Comparison of ENCODE assay signal across 9 cellular contexts in genomic region chr9:35518981-35519679, GRCh38. TPM values are rescaled to one million over a fixed set of nuclear protein-coding genes. Genes with fewer than 3 reads are reported as not detected.
DNase-seq lines count a peak whose midpoint lies in the region; ATAC-seq and TF ChIP-seq lines count a peak whose summit lies in the region.
"Had no signal": no experiment of that assay in that cellular context is flagged by ENCODE, and none has a peak within 500 bp of the region (broad histone marks: within the 10 kb centered on the region; RNA-seq: fewer than 3 reads in every experiment).

No MANE protein-coding gene starts in this region.

- H3K9me3 ChIP-seq in MG63 (no peaks in the 10 kb centered on the region), duodenal mucosa (ENCODE audit: control insufficient read depth in 1 of 2, low read length in 2 of 2) (no peaks in the 10 kb centered on the region), thyroid gland (no peaks in the 10 kb centered on the region)

- no peaks in the 10 kb centered on the region for H3K36me3 Mint-ChIP-seq in natural killer cell treated with Interleukin-12 subunit alpha and Interleukin-12 subunit beta and Interleukin-15 and Interleukin-18, amount 100 ng/mL, for 72 hours

- peak overlapping the region in 1 of 2 donors; percentile 47 for H3K27ac Mint-ChIP-seq in natural killer cell treated with Interleukin-12 subunit alpha and Interleukin-12 subunit beta and Interleukin-15 and Interleukin-18, amount 100 ng/mL, for 72 hours

- TF ChIP-seq CTCF in thyroid gland (IDR thresholded peaks at IDR 0.05) = no peak

- H3K36me3 ChIP-seq in MG63 (peaks cover 61% of the 10 kb centered on the region), duodenal mucosa (ENCODE audit: control insufficient read depth in 1 of 2, insufficient read depth in 2 of 2, low read length in 2 of 2) (no peaks in the 10 kb centered on the region), thyroid gland (no peaks in the 10 kb centered on the region)

- peak; percentile 89 for DNase-seq in MG63
- DNase-seq in lung microvascular endothelial cell (ENCODE audit: low read depth in 2 of 2) = peak; percentile 37 to 55
- peak in 1 of 2 donors; percentile 41 for DNase-seq in thyroid gland
- DNase-seq in NCI-H524 (lab: John Stamatoyannopoulos, UW) = no peak
- DNase-seq in DMS53 (lab: John Stamatoyannopoulos, UW) = no peak
- no peak for DNase-seq in activated CD8-positive, alpha-beta memory T cell treated with anti-CD3 and anti-CD28 coated beads for 24 hours
- no peak for DNase-seq in natural killer cell treated with Interleukin-12 subunit alpha and Interleukin-12 subunit beta and Interleukin-15 and Interleukin-18, amount 100 ng/mL, for 72 hours (ENCODE audit: low spot score)
- DNase-seq: activated CD8-positive, alpha-beta memory T cell treated with anti-CD3 and anti-CD28 coated beads, Interleukin-2, amount 50 U/mL, for 48 hours had no signal

- peaks cover 15% of the 10 kb centered on the region in 2 donors for H3K4me1 ChIP-seq in duodenal mucosa (ENCODE audit: control insufficient read depth in 1 of 2, insufficient read depth in 2 of 2, low read length in 2 of 2)
- H3K4me1 ChIP-seq in thyroid gland = peaks cover 74 to 84% of the 10 kb centered on the region in 2 donors

- H3K4me1 Mint-ChIP-seq in natural killer cell treated with Interleukin-12 subunit alpha and Interleukin-12 subunit beta and Interleukin-15 and Interleukin-18, amount 100 ng/mL, for 72 hours (ENCODE audit: low read depth in 2 of 2) = no peaks in the 10 kb centered on the region

- 30 to 43% methylated on average over 5 of the region's 5 CpGs for WGBS in thyroid gland, 2 donors

- no peak for ATAC-seq in natural killer cell treated with Interleukin-12 subunit alpha and Interleukin-12 subunit beta and Interleukin-15 and Interleukin-18, amount 100 ng/mL, for 72 hours

- peak in 1 of 2 donors; percentile 52 for TF ChIP-seq POLR2A in thyroid gland (IDR thresholded peaks at IDR 0.05)

- H3K4me3 ChIP-seq in MG63 = peak overlapping the region; percentile 0; the same call in 1 of the 2 replicates
- no peak overlapping the region for H3K4me3 ChIP-seq in duodenal mucosa (ENCODE audit: low read depth in 1 of 2, low read length in 2 of 2)
- no peak overlapping the region for H3K4me3 ChIP-seq in thyroid gland (replicated peaks in 1 of 3)

- no peaks in the 10 kb centered on the region for H3K27me3 Mint-ChIP-seq in natural killer cell treated with Interleukin-12 subunit alpha and Interleukin-12 subunit beta and Interleukin-15 and Interleukin-18, amount 100 ng/mL, for 72 hours

- intact Hi-C loops in thyroid gland (cut with DNase I) = no loop called here

- H3K27ac ChIP-seq in duodenal mucosa (ENCODE audit: low read depth, low read length) (peak overlapping the region; percentile 10), thyroid gland (peak overlapping the region; percentile 92 to 96 (median 96))

- no peaks in the 10 kb centered on the region for H3K9me3 Mint-ChIP-seq in natural killer cell treated with Interleukin-12 subunit alpha and Interleukin-12 subunit beta and Interleukin-15 and Interleukin-18, amount 100 ng/mL, for 72 hours

- H3K9ac ChIP-seq in duodenal mucosa (ENCODE audit: low read depth in 1 of 2, low read length in 2 of 2) = no peak overlapping the region

- no peak overlapping the region for H3K4me3 Mint-ChIP-seq in natural killer cell treated with Interleukin-12 subunit alpha and Interleukin-12 subunit beta and Interleukin-15 and Interleukin-18, amount 100 ng/mL, for 72 hours

- H3K27me3 ChIP-seq in MG63 (no peaks in the 10 kb centered on the region), duodenal mucosa (ENCODE audit: control insufficient read depth in 1 of 2, insufficient read depth in 2 of 2, low read length in 2 of 2) (no peaks in the 10 kb centered on the region), thyroid gland (no peaks in the 10 kb centered on the region)

RNA-seq across cellular contexts. Expression of gene RUSC2, which starts 29.2 kb away (rescaled TPM):
- total RNA-seq in MG63 (2014; rRNA removed; shearing (Covaris generic); ENCODE audit: low replicate concordance) = 27.2 and 40.5 TPM in 2 replicates
- total RNA-seq in lung microvascular endothelial cell (7.8 and 10.9 TPM in 2 replicates), thyroid gland (10 to 100 TPM; 15.2 to 28.2 (median 26.4) TPM)
- 1 to 10 TPM; 5.6 to 8.3 TPM for total RNA-seq in natural killer cell treated with Interleukin-12 subunit alpha and Interleukin-12 subunit beta and Interleukin-15 and Interleukin-18, amount 100 ng/mL, for 72 hours

Comparison
In these comparisons a context has a peak if more than half of its experiments do, and no peak if none do; other contexts are left out.
1. DNase-seq: peak in MG63 (single experiment) and lung microvascular endothelial cell (2 of 2); none in NCI-H524 (0 of 2), DMS53 (single experiment), activated CD8-positive, alpha-beta memory T cell treated with anti-CD3 and anti-CD28 coated beads for 24 hours (single experiment) and natural killer cell treated with Interleukin-12 subunit alpha and Interleukin-12 subunit beta and Interleukin-15 and Interleukin-18, amount 100 ng/mL, for 72 hours (single experiment).